In the genomic region with DNA sequence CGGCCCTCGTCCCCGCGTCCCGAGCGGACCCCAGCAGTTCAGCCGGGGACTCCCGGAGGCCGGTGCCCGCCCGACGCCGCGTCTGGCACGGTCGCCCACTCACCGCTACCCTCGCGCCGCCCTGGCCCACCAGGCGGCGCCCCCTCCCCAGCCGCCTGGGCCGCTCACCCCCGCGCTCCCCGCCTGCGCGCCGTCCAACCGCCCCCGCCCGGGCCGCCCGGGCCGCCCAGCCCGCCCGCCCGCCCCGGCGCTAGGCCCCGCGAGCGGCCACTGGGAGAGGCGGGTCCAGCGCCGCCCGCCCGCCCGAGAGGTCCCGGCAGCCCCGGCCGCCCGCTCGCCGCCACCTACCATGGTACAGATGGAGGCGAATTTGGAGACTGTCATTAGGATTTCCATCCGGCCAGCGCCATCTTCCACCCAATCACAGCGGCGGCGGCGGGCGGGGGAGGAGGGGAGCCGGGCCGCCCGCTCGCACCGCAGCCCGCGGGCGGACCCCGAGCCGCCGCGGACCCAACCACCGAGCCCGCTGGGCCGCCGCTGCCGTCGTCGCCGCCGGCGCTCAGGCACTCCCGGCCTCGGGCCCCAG, we compare ENCODE assay signal across 8 cellular contexts. TPM values are rescaled to one million over a fixed set of nuclear protein-coding genes. Genes with fewer than 3 reads are reported as not detected.
DNase-seq lines count a peak whose midpoint lies in the region; ATAC-seq and TF ChIP-seq lines count a peak whose summit lies in the region.

A gene with protein sequence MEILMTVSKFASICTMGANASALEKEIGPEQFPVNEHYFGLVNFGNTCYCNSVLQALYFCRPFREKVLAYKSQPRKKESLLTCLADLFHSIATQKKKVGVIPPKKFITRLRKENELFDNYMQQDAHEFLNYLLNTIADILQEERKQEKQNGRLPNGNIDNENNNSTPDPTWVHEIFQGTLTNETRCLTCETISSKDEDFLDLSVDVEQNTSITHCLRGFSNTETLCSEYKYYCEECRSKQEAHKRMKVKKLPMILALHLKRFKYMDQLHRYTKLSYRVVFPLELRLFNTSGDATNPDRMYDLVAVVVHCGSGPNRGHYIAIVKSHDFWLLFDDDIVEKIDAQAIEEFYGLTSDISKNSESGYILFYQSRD (minus strand): TSS at position 568 of the 586 bp plus-strand sequence. CDS start 172 bp downstream, at position 396.

- peak within 1 kb of the TSS; percentile 92 to 99 (median 98) for H3K27ac Mint-ChIP-seq in naive B cell

- DNase-seq in DND-41 (peak; percentile 46), GM20000 (ENCODE audit: low spot score) (peak; percentile 65), epithelial cell of esophagus (ENCODE audit: low read depth) (no peak), naive B cell (peak; percentile 47), thyroid gland (no peak)
- peak; percentile 23 for DNase-seq in activated CD4-positive, alpha-beta T cell treated with anti-CD3 and anti-CD28 coated beads, Interleukin-2, amount 50 U/mL, for 1 hour

- peaks cover 41% of the 10 kb centered on the region for H3K4me1 ChIP-seq in DND-41 (ENCODE audit: insufficient read depth, low read length)
- peaks cover 32% of the 10 kb centered on the region for H3K4me1 ChIP-seq in HUES48 (ENCODE audit: control insufficient read depth, insufficient read depth, low read length)
- H3K4me1 ChIP-seq in thyroid gland: peaks cover 27 to 28% of the 10 kb centered on the region in 2 donors

- peaks cover 21% of the 10 kb centered on the region for H4K20me1 ChIP-seq in DND-41 (ENCODE audit: insufficient read depth, low read length)

- no peaks in the 10 kb centered on the region for H3K36me3 Mint-ChIP-seq in naive B cell

- intact Hi-C loops in thyroid gland (cut with DNase I): loop anchor here (5.0 kb wide), 1 partner anchor 101 kb away; a partner anchor contains a TSS

- WGBS in thyroid gland, 2 donors: no CpG with 5 or more reads among the region's 88 CpGs

- peak; percentile 24 to 70 for TF ChIP-seq POLR2A in thyroid gland (IDR thresholded peaks at IDR 0.05)

- peaks cover 46% of the 10 kb centered on the region for H3K79me2 ChIP-seq in DND-41 (ENCODE audit: insufficient read depth, low read length)

- H3K27me3 ChIP-seq in DND-41 (ENCODE audit: insufficient read depth, low read length, poor library complexity): no peaks in the 10 kb centered on the region
- H3K27me3 ChIP-seq in HUES48 (ENCODE audit: control insufficient read depth, insufficient read depth, low read length): no peaks in the 10 kb centered on the region
- H3K27me3 ChIP-seq in thyroid gland: no peaks in the 10 kb centered on the region

- H3K27me3 Mint-ChIP-seq in naive B cell: no peaks in the 10 kb centered on the region

- peak within 1 kb of the TSS; percentile 92 to 99 (median 97) for H3K4me3 Mint-ChIP-seq in naive B cell

- H3K9ac ChIP-seq in DND-41 (ENCODE audit: low read depth, low read length) (peak within 1 kb of the TSS; percentile 62), HUES48 (ENCODE audit: low read depth, low read length) (peak within 1 kb of the TSS; percentile 71)

- peak; percentile 44 for TF ChIP-seq CTCF in DND-41 (IDR thresholded peaks at IDR 0.05; ENCODE audit: borderline replicate concordance, extremely low read depth, low read length, poor library complexity, severe bottlenecking)
- TF ChIP-seq CTCF in GM20000 (IDR thresholded peaks at IDR 0.05; ENCODE audit: extremely low read depth, missing control alignments): peak; percentile 33
- TF ChIP-seq CTCF in epithelial cell of esophagus (IDR thresholded peaks at IDR 0.05; ENCODE audit: insufficient read depth, low read depth, low read length, missing control alignments): no peak
- TF ChIP-seq CTCF in thyroid gland (IDR thresholded peaks at IDR 0.05): no peak

- peak within 1 kb of the TSS; percentile 59 to 81 for H3K4me3 ChIP-seq in DND-41 (ENCODE audit: low read depth in 1 of 2, low read length in 2 of 2)
- H3K4me3 ChIP-seq in HUES48 (ENCODE audit: low read depth, low read length): peak within 1 kb of the TSS; percentile 83
- peak within 1 kb of the TSS; percentile 69 for H3K4me3 ChIP-seq in epithelial cell of esophagus (ENCODE audit: low read length)
- H3K4me3 ChIP-seq in thyroid gland (replicated peaks in 1 of 3): peak within 1 kb of the TSS; percentile 53 to 93 (median 83)

- H3K9me3 ChIP-seq in DND-41 (ENCODE audit: insufficient read depth, low read length, severe bottlenecking) (no peaks in the 10 kb centered on the region), HUES48 (ENCODE audit: control insufficient read depth, insufficient read depth, low read length) (no peaks in the 10 kb centered on the region), thyroid gland (no peaks in the 10 kb centered on the region)

- H3K4me1 Mint-ChIP-seq in naive B cell: peaks cover 51 to 58% (median 53%) of the 10 kb centered on the region in 3 donors

- peak within 1 kb of the TSS; percentile 69 for H3K27ac ChIP-seq in DND-41 (ENCODE audit: low read length)
- peak within 1 kb of the TSS; percentile 89 for H3K27ac ChIP-seq in HUES48 (ENCODE audit: low read depth, low read length)
- peak within 1 kb of the TSS; percentile 79 to 94 (median 89) for H3K27ac ChIP-seq in thyroid gland

- no peaks in the 10 kb centered on the region for H3K9me3 Mint-ChIP-seq in naive B cell

- H3K36me3 ChIP-seq in DND-41 (ENCODE audit: insufficient read depth, low read length) (no peaks in the 10 kb centered on the region), HUES48 (ENCODE audit: control insufficient read depth, insufficient read depth, low read length) (no peaks in the 10 kb centered on the region), thyroid gland (no peaks in the 10 kb centered on the region)

- peak within 1 kb of the TSS; percentile 95 for H3K4me2 ChIP-seq in DND-41 (ENCODE audit: insufficient read depth, low read length)

- H2AFZ ChIP-seq in DND-41 (ENCODE audit: low read depth, low read length): peak within 1 kb of the TSS; percentile 89

- peak; percentile 23 for ATAC-seq in DND-41 (ENCODE audit: insufficient read depth, low read depth)
- ATAC-seq in naive B cell (ENCODE audit: low read depth in 2 of 2): peak; percentile 19 to 22
- ATAC-seq in HG03097 (IDR thresholded peaks at IDR 0.05; ENCODE audit: low FRiP score, unreplicated experiment): no peak

RNA-seq across cellular contexts. Expression of the gene that starts here (rescaled TPM):
- 10 to 100 TPM; 49.1 to 91.6 (median 58.2) TPM for polyA plus RNA-seq in naive B cell (ENCODE audit: low read depth in 6 of 6)
- 10 to 100 TPM; 19.2 to 33.7 (median 25.9) TPM for total RNA-seq in thyroid gland

Comparison
In these comparisons a context has a peak if more than half of its experiments do, and no peak if none do; other contexts are left out.
1. DNase-seq: peak in DND-41 (single experiment), GM20000 (single experiment), activated CD4-positive, alpha-beta T cell treated with anti-CD3 and anti-CD28 coated beads, Interleukin-2, amount 50 U/mL, for 1 hour (single experiment) and naive B cell (single experiment); none in epithelial cell of esophagus (single experiment) and thyroid gland (0 of 2).
2. CTCF ChIP-seq: peak in DND-41 (single experiment) and GM20000 (single experiment); none in epithelial cell of esophagus (single experiment) and thyroid gland (0 of 6).
3. Peak in every context shown above with its lines, with median percentiles within 50 percentile points of each other: H3K27ac ChIP-seq and H3K4me3 ChIP-seq.